ENCODE assay signal across 11 cellular contexts in the genomic region with DNA sequence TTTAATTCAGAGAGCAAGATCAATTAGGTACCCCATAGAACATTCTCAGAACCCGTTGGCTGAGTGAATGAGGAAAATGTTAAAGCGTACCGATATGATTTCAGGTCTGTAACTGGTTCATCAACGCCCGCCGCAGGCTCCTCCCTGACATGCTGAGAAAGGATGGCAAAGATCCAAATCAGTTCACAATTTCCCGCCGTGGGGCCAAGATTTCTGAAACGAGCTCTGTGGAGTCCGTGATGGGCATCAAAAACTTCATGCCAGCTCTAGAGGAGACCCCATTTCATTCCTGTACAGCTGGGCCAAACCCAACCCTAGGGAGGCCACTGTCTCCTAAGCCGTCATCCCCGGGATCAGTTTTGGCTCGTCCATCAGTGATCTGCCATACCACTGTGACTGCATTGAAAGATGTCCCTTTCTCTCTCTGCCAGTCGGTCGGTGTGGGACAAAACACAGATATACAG. TPM values are rescaled to one million over a fixed set of nuclear protein-coding genes. Genes with fewer than 3 reads are reported as not detected.
DNase-seq lines count a peak whose midpoint lies in the region; ATAC-seq and TF ChIP-seq lines count a peak whose summit lies in the region.
"Had no signal": no experiment of that assay in that cellular context is flagged by ENCODE, and none has a peak within 500 bp of the region (broad histone marks: within the 10 kb centered on the region; RNA-seq: fewer than 3 reads in every experiment).

No MANE protein-coding gene starts in this region.

- no peak for ATAC-seq in activated naive CD8-positive, alpha-beta T cell treated with anti-CD3 and anti-CD28 coated beads, Interleukin-2, amount 50 U/mL, for 24 hours
- ATAC-seq in activated T-helper 17 cell treated with anti-CD3 and anti-CD28 coated beads, Interleukin-2, amount 50 U/mL, for 72 hours (replicated peaks): no peak

- no peak for TF ChIP-seq CTCF in liver (IDR thresholded peaks at IDR 0.05; ENCODE audit: low read depth, low read length, missing input control)
- no peak for TF ChIP-seq CTCF in type B pancreatic cell (conservative IDR thresholded peaks at IDR 0.05)

- H3K4me1 ChIP-seq in liver (ENCODE audit: control insufficient read depth in 4 of 4, insufficient read depth in 4 of 4, low read length in 3 of 4): peaks cover 10 to 57% (median 37%) of the 10 kb centered on the region in 4 donors

- H3K27ac Mint-ChIP-seq in activated naive CD8-positive, alpha-beta T cell treated with anti-CD3 and anti-CD28 coated beads, Interleukin-2, amount 50 U/mL, for 24 hours: peak overlapping the region; percentile 67
- H3K27ac Mint-ChIP-seq in activated naive CD8-positive, alpha-beta T cell treated with anti-CD3 and anti-CD28 coated beads for 36 hours: no peak overlapping the region
- H3K27ac Mint-ChIP-seq in activated T-helper 17 cell treated with anti-CD3 and anti-CD28 coated beads, Interleukin-2, amount 50 U/mL, for 72 hours: peak overlapping the region; percentile 88
- peak overlapping the region; percentile 99 for H3K27ac Mint-ChIP-seq in type B pancreatic cell
- H3K27ac Mint-ChIP-seq: activated naive CD4-positive, alpha-beta T cell treated with anti-CD3 and anti-CD28 coated beads for 36 hours had no signal

- no peaks in the 10 kb centered on the region for H3K9me3 ChIP-seq in liver (ENCODE audit: control insufficient read depth in 4 of 4, low read length in 3 of 4)

- WGBS in liver: 44% methylated on average over 15 of the region's 15 CpGs

- DNase-seq in activated naive CD8-positive, alpha-beta T cell treated with anti-CD3 and anti-CD28 coated beads, Interleukin-2, amount 50 U/mL, for 24 hours: no peak
- DNase-seq in activated naive CD8-positive, alpha-beta T cell treated with anti-CD3 and anti-CD28 coated beads for 36 hours: no peak
- no peak for DNase-seq in type B pancreatic cell (ENCODE audit: extremely low spot score, unreplicated experiment)
- DNase-seq in HEK293T (ENCODE audit: extremely low spot score): no peak
- DNase-seq in Ammon's horn (ENCODE audit: low spot score): no peak
- no peak for DNase-seq in superior temporal gyrus (ENCODE audit: extremely low spot score)
- DNase-seq: activated naive CD4-positive, alpha-beta T cell treated with anti-CD3 and anti-CD28 coated beads for 36 hours; midbrain; NCI-H187 had no signal

- peak overlapping the region; percentile 99 to 100 for H3K27ac ChIP-seq in liver (ENCODE audit: low read depth in 1 of 2, low read length in 2 of 2)

- peaks cover 2 to 10% (median 5%) of the 10 kb centered on the region in 4 donors for H3K36me3 ChIP-seq in liver (ENCODE audit: control insufficient read depth in 4 of 4, insufficient read depth in 3 of 4, low read depth in 1 of 4, low read length in 3 of 4)

- no peak overlapping the region for H3K4me3 Mint-ChIP-seq in activated naive CD8-positive, alpha-beta T cell treated with anti-CD3 and anti-CD28 coated beads, Interleukin-2, amount 50 U/mL, for 24 hours
- no peak overlapping the region for H3K4me3 Mint-ChIP-seq in activated naive CD8-positive, alpha-beta T cell treated with anti-CD3 and anti-CD28 coated beads for 36 hours
- H3K4me3 Mint-ChIP-seq in activated T-helper 17 cell treated with anti-CD3 and anti-CD28 coated beads, Interleukin-2, amount 50 U/mL, for 72 hours: peak overlapping the region; percentile 98
- H3K4me3 Mint-ChIP-seq in type B pancreatic cell: peak overlapping the region; percentile 98
- H3K4me3 Mint-ChIP-seq: activated naive CD4-positive, alpha-beta T cell treated with anti-CD3 and anti-CD28 coated beads for 36 hours had no signal

- peaks cover 74% of the 10 kb centered on the region for H3K4me1 Mint-ChIP-seq in activated naive CD8-positive, alpha-beta T cell treated with anti-CD3 and anti-CD28 coated beads, Interleukin-2, amount 50 U/mL, for 24 hours
- H3K4me1 Mint-ChIP-seq in activated naive CD8-positive, alpha-beta T cell treated with anti-CD3 and anti-CD28 coated beads for 36 hours: peaks cover 48% of the 10 kb centered on the region
- H3K4me1 Mint-ChIP-seq in activated T-helper 17 cell treated with anti-CD3 and anti-CD28 coated beads, Interleukin-2, amount 50 U/mL, for 72 hours: peaks cover 44% of the 10 kb centered on the region
- peaks cover 59% of the 10 kb centered on the region for H3K4me1 Mint-ChIP-seq in type B pancreatic cell (ENCODE audit: unreplicated experiment)

- peaks cover 69% of the 10 kb centered on the region for H3K36me3 Mint-ChIP-seq in activated naive CD8-positive, alpha-beta T cell treated with anti-CD3 and anti-CD28 coated beads, Interleukin-2, amount 50 U/mL, for 24 hours (ENCODE audit: low read depth)
- peaks cover 51% of the 10 kb centered on the region for H3K36me3 Mint-ChIP-seq in activated naive CD8-positive, alpha-beta T cell treated with anti-CD3 and anti-CD28 coated beads for 36 hours
- peaks cover 97% of the 10 kb centered on the region for H3K36me3 Mint-ChIP-seq in activated T-helper 17 cell treated with anti-CD3 and anti-CD28 coated beads, Interleukin-2, amount 50 U/mL, for 72 hours (ENCODE audit: low read depth)
- H3K36me3 Mint-ChIP-seq in type B pancreatic cell: peaks cover 67% of the 10 kb centered on the region

- CTCF ChIA-PET in HEK293T (lab: Yijun Ruan, JAX): no interaction called here

- H3K4me3 ChIP-seq in liver (ENCODE audit: low read depth in 1 of 3, low read length in 3 of 3): peak overlapping the region in 1 of 3 donors; percentile 31

- peaks cover 15% of the 10 kb centered on the region for H3K9me3 Mint-ChIP-seq in activated naive CD8-positive, alpha-beta T cell treated with anti-CD3 and anti-CD28 coated beads, Interleukin-2, amount 50 U/mL, for 24 hours
- H3K9me3 Mint-ChIP-seq in activated naive CD8-positive, alpha-beta T cell treated with anti-CD3 and anti-CD28 coated beads for 36 hours: peaks cover 5% of the 10 kb centered on the region
- no peaks in the 10 kb centered on the region for H3K9me3 Mint-ChIP-seq in activated T-helper 17 cell treated with anti-CD3 and anti-CD28 coated beads, Interleukin-2, amount 50 U/mL, for 72 hours
- H3K9me3 Mint-ChIP-seq in type B pancreatic cell: peaks cover 3% of the 10 kb centered on the region

- H3K9ac ChIP-seq in liver (ENCODE audit: low read depth in 1 of 2, low read length in 2 of 2): peak overlapping the region in 1 of 2 donors; percentile 49

- H3K27me3 ChIP-seq in liver (ENCODE audit: control insufficient read depth in 4 of 4, insufficient read depth in 4 of 4, low read length in 3 of 4): no peaks in the 10 kb centered on the region

- no peak for TF ChIP-seq RAD21 in liver (IDR thresholded peaks at IDR 0.05)

- POLR2A ChIA-PET in HEK293T (lab: Yijun Ruan, JAX): no interaction called here

- H3K27me3 Mint-ChIP-seq in activated naive CD8-positive, alpha-beta T cell treated with anti-CD3 and anti-CD28 coated beads, Interleukin-2, amount 50 U/mL, for 24 hours: no peaks in the 10 kb centered on the region
- no peaks in the 10 kb centered on the region for H3K27me3 Mint-ChIP-seq in activated naive CD8-positive, alpha-beta T cell treated with anti-CD3 and anti-CD28 coated beads for 36 hours
- H3K27me3 Mint-ChIP-seq in activated T-helper 17 cell treated with anti-CD3 and anti-CD28 coated beads, Interleukin-2, amount 50 U/mL, for 72 hours: no peaks in the 10 kb centered on the region
- peaks cover 6% of the 10 kb centered on the region for H3K27me3 Mint-ChIP-seq in type B pancreatic cell

TF ChIP-seq in liver, 16 proteins besides CTCF, POLR2A, EP300 and RAD21 (continues in another document):
- TF ChIP-seq GABPA (IDR thresholded peaks at IDR 0.05 in 1 of 2, conservative IDR thresholded peaks at IDR 0.05 in 1 of 2) (no peak), SP1 (IDR thresholded peaks at IDR 0.05) (no peak), YY1 (IDR thresholded peaks at IDR 0.05) (no peak), HNF4G (IDR thresholded peaks at IDR 0.05) (no peak), ATF3 (IDR thresholded peaks at IDR 0.05) (no peak), FOXA2 (IDR thresholded peaks at IDR 0.05) (no peak), HNF4A (conservative IDR thresholded peaks at IDR 0.05) (no peak), RXRA (IDR thresholded peaks at IDR 0.05) (no peak), JUND (IDR thresholded peaks at IDR 0.05) (no peak), NR2F2 (IDR thresholded peaks at IDR 0.05) (no peak), EGR1 (IDR thresholded peaks at IDR 0.05; ENCODE audit: low read depth in 2 of 2) (no peak)

TF ChIP-seq in HEK293T, 16 proteins besides CTCF, POLR2A, EP300 and RAD21:
- TF ChIP-seq CTBP1 (IDR thresholded peaks at IDR 0.05; ENCODE audit: borderline replicate concordance): no peak
- no peak for TF ChIP-seq ELF4 (IDR thresholded peaks at IDR 0.05)
- TF ChIP-seq TARDBP (IDR thresholded peaks at IDR 0.05): no peak
- no peak for TF ChIP-seq NFRKB (IDR thresholded peaks at IDR 0.05)
- no peak for TF ChIP-seq LEF1 (IDR thresholded peaks at IDR 0.05; ENCODE audit: borderline replicate concordance)
- no peak for TF ChIP-seq PKNOX1 (IDR thresholded peaks at IDR 0.05)
- TF ChIP-seq HDGF (IDR thresholded peaks at IDR 0.05; ENCODE audit: borderline replicate concordance): no peak
- no peak for TF ChIP-seq ZNF384 (IDR thresholded peaks at IDR 0.05)
- TF ChIP-seq BHLHE40 (IDR thresholded peaks at IDR 0.05; ENCODE audit: borderline replicate concordance): no peak

RNA-seq across cellular contexts. Expression of gene TGIF1, which starts 7.3 kb away (rescaled TPM):
- total RNA-seq in activated naive CD8-positive, alpha-beta T cell treated with anti-CD3 and anti-CD28 coated beads for 36 hours: 10 to 100 TPM; 18.8 to 21.2 TPM
- total RNA-seq in activated T-helper 17 cell treated with anti-CD3 and anti-CD28 coated beads, Interleukin-2, amount 50 U/mL, for 72 hours: 10 to 100 TPM; 18.6 to 86.1 TPM
- total RNA-seq in liver: 10 to 100 TPM; 22.9 to 26.4 TPM
- 10 to 100 TPM; 13.1 to 14.0 TPM for polyA plus RNA-seq in liver
- total RNA-seq in type B pancreatic cell (ENCODE audit: low replicate concordance): 80.7 and 111 TPM in 2 replicates

Comparison
In these comparisons a context has a peak if more than half of its experiments do, and no peak if none do; other contexts are left out.
1. H3K4me3 Mint-ChIP-seq: peak in activated T-helper 17 cell treated with anti-CD3 and anti-CD28 coated beads, Interleukin-2, amount 50 U/mL, for 72 hours (single experiment) and type B pancreatic cell (single experiment); none in activated naive CD8-positive, alpha-beta T cell treated with anti-CD3 and anti-CD28 coated beads, Interleukin-2, amount 50 U/mL, for 24 hours (single experiment) and activated naive CD8-positive, alpha-beta T cell treated with anti-CD3 and anti-CD28 coated beads for 36 hours (single experiment).